ENCODE assay signal across 9 cellular contexts in the genomic region with DNA sequence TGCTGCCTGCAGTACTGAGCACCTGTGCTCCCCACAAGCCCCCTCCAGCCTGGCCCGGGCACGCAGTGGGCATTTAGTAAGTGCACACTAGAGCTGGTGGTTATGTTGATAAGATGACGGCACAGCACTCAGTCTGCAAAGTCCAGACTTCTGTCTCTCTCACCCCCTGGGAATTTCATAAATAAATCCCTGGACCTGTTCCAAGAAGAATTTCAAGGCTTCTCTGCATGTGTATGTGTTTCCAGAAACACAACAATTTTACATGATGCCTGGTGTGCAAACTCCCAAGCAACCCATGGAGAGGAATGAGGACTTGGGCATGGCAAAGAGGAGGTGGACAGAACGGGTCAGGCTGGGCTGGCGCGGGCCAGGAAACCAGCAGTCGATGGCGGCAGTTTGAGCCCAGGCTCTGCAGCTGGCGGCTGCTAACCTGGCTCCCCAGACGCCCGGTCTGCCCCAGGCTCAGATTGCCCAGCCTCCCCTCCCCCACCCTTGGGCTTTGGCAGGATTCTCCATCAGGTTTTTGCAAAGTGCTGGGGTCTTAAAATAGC. TPM values are rescaled to one million over a fixed set of nuclear protein-coding genes. Genes with fewer than 3 reads are reported as not detected.
A peak's percentile ranks its signal among the peaks of the same experiment; 100 is the strongest.
DNase-seq lines count a peak whose midpoint lies in the region; ATAC-seq lines count a peak whose summit lies in the region.
"Had no signal": no experiment of that assay in that cellular context is flagged by ENCODE, and none has a peak within 500 bp of the region (broad histone marks: within the 10 kb centered on the region; RNA-seq: fewer than 3 reads in every experiment).

No MANE protein-coding gene starts in this region.

- peaks cover 7% of the 10 kb centered on the region for H3K36me3 Mint-ChIP-seq in activated naive CD4-positive, alpha-beta T cell treated with anti-CD3 and anti-CD28 coated beads for 36 hours (ENCODE audit: low read depth)
- peaks cover 15% of the 10 kb centered on the region for H3K36me3 Mint-ChIP-seq in stimulated activated memory B cell treated with anti-CD40 and anti-IgM and Interleukin-4, amounts not matched to agents 10 μg/mL and 1 μg/mL and 100 μg/mL, for 72 hours

- H3K4me3 Mint-ChIP-seq in activated naive CD4-positive, alpha-beta T cell treated with anti-CD3 and anti-CD28 coated beads for 36 hours = no peak overlapping the region
- no peak overlapping the region for H3K4me3 Mint-ChIP-seq in stimulated activated memory B cell treated with anti-CD40 and anti-IgM and Interleukin-4, amounts not matched to agents 10 μg/mL and 1 μg/mL and 100 μg/mL, for 72 hours

- ATAC-seq in Right ventricle myocardium inferior = peak; percentile 50
- peak; percentile 75 for ATAC-seq in left ventricle myocardium superior
- no peak for ATAC-seq in GM21723 (IDR thresholded peaks at IDR 0.05; ENCODE audit: unreplicated experiment)
- ATAC-seq in GM19035 (IDR thresholded peaks at IDR 0.05; ENCODE audit: unreplicated experiment) = no peak
- ATAC-seq in stimulated activated memory B cell treated with anti-CD40 and anti-IgM and Interleukin-4, amounts not matched to agents 10 μg/mL and 1 μg/mL and 100 μg/mL, for 72 hours = no peak

- H3K27me3 Mint-ChIP-seq in activated naive CD4-positive, alpha-beta T cell treated with anti-CD3 and anti-CD28 coated beads for 36 hours (ENCODE audit: low read depth) = no peaks in the 10 kb centered on the region
- peaks cover 50% of the 10 kb centered on the region for H3K27me3 Mint-ChIP-seq in stimulated activated memory B cell treated with anti-CD40 and anti-IgM and Interleukin-4, amounts not matched to agents 10 μg/mL and 1 μg/mL and 100 μg/mL, for 72 hours

- intact Hi-C loops in Right ventricle myocardium inferior (cut with DNase I) = no loop called here
- intact Hi-C loops in cardiac septum (cut with DNase I) = no loop called here
- intact Hi-C loops in left ventricle myocardium superior (cut with micrococcal nuclease) = no loop called here
- intact Hi-C loops in activated naive CD4-positive, alpha-beta T cell treated with anti-CD3 and anti-CD28 coated beads for 36 hours (cut with micrococcal nuclease) = no loop called here

- peaks cover 14% of the 10 kb centered on the region for H3K9me3 Mint-ChIP-seq in activated naive CD4-positive, alpha-beta T cell treated with anti-CD3 and anti-CD28 coated beads for 36 hours
- peaks cover 11% of the 10 kb centered on the region for H3K9me3 Mint-ChIP-seq in stimulated activated memory B cell treated with anti-CD40 and anti-IgM and Interleukin-4, amounts not matched to agents 10 μg/mL and 1 μg/mL and 100 μg/mL, for 72 hours

- CTCF ChIA-PET in activated naive CD4-positive, alpha-beta T cell treated with anti-CD3 and anti-CD28 coated beads for 36 hours (lab: Charles Lee) = no interaction called here

- peaks cover 4% of the 10 kb centered on the region for H3K4me1 Mint-ChIP-seq in activated naive CD4-positive, alpha-beta T cell treated with anti-CD3 and anti-CD28 coated beads for 36 hours (ENCODE audit: low read depth)
- H3K4me1 Mint-ChIP-seq in stimulated activated memory B cell treated with anti-CD40 and anti-IgM and Interleukin-4, amounts not matched to agents 10 μg/mL and 1 μg/mL and 100 μg/mL, for 72 hours = no peaks in the 10 kb centered on the region

- no peak for DNase-seq in Right ventricle myocardium inferior (ENCODE audit: missing footprints)
- no peak for DNase-seq in cardiac septum (ENCODE audit: low spot score)
- peak; percentile 91 for DNase-seq in amniotic epithelial cell (ENCODE audit: low read depth)
- DNase-seq in left ventricle myocardium superior = no peak
- DNase-seq in activated naive CD4-positive, alpha-beta T cell treated with anti-CD3 and anti-CD28 coated beads for 36 hours = no peak
- DNase-seq: MM.1S had no signal

- H3K27ac Mint-ChIP-seq in activated naive CD4-positive, alpha-beta T cell treated with anti-CD3 and anti-CD28 coated beads for 36 hours = no peak overlapping the region
- no peak overlapping the region for H3K27ac Mint-ChIP-seq in stimulated activated memory B cell treated with anti-CD40 and anti-IgM and Interleukin-4, amounts not matched to agents 10 μg/mL and 1 μg/mL and 100 μg/mL, for 72 hours

RNA-seq across cellular contexts. Expression of gene ACVR1B, which starts 10.4 kb away (rescaled TPM):
- total RNA-seq in Right ventricle myocardium inferior (10.8 TPM), cardiac septum (9.3 TPM), left ventricle myocardium superior (11.2 TPM)
- 1 to 10 TPM; 8.7 to 9.1 TPM for total RNA-seq in activated naive CD4-positive, alpha-beta T cell treated with anti-CD3 and anti-CD28 coated beads for 36 hours

RNA-seq across cellular contexts. Expression of gene ACVRL1, which starts 33.8 kb away (rescaled TPM):
- 49.6 TPM for total RNA-seq in Right ventricle myocardium inferior
- total RNA-seq in cardiac septum = 31.1 TPM
- total RNA-seq in left ventricle myocardium superior = 31.7 TPM
- total RNA-seq in activated naive CD4-positive, alpha-beta T cell treated with anti-CD3 and anti-CD28 coated beads for 36 hours = not detected

RNA-seq across cellular contexts. Expression of gene ANKRD33, which starts 53.2 kb away (rescaled TPM):
- total RNA-seq in Right ventricle myocardium inferior (not detected), cardiac septum (not detected), left ventricle myocardium superior (not detected)
- total RNA-seq in activated naive CD4-positive, alpha-beta T cell treated with anti-CD3 and anti-CD28 coated beads for 36 hours = not detected

Comparison
In these comparisons a context has a peak if more than half of its experiments do, and no peak if none do; other contexts are left out.
1. ATAC-seq: peak in Right ventricle myocardium inferior (single experiment) and left ventricle myocardium superior (single experiment); none in GM21723 (single experiment), GM19035 (single experiment) and stimulated activated memory B cell treated with anti-CD40 and anti-IgM and Interleukin-4, amounts not matched to agents 10 μg/mL and 1 μg/mL and 100 μg/mL, for 72 hours (single experiment).
2. RNA of gene ACVRL1, which starts 33.8 kb away (total RNA-seq): 49.6 TPM in Right ventricle myocardium inferior (single experiment), 31.7 TPM in left ventricle myocardium superior (single experiment) and 31.1 TPM in cardiac septum (single experiment); not detected in activated naive CD4-positive, alpha-beta T cell treated with anti-CD3 and anti-CD28 coated beads for 36 hours; every median in the first group is over 10 times any median in the second.